ENCODE assay signal across 8 cellular contexts in the genomic region with DNA sequence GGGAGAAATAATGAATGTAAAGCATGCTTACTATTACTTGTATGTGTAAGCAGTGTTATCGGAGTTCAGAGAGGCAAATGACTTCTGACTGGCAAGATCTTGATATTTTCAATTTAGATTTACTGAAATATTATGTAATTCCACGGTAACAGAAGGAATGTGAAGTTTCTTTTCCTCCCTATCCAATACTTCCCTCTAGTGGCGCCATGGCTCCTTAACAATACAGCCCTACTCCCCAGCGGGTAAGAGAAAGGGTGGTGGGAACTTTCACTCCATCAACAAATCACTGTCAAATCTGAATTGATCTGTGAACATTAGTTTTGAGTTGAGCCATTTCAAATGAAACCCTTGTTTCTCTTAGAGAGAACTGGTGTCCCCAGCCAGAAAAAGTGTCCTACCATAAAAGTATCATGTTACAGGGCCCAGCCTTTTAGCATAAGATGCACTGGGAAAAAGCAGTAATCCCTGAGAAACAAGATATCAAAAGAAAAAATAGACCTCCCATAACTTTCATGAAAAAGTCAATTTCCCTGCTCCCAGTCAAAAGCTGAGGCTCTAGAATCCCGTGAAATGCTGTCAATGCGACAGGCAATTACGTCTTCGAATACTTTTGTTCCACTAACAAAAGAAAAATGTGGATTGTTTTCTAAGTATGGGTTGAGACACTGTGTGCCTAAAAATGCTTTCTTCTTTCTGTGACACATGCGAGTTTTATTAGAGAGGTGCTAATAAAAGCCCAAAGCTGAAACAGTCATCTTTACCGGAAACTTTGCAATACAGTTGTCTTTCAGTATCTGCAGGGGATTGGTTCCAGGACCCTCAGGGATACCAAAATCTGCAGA. TPM values are rescaled to one million over a fixed set of nuclear protein-coding genes. Genes with fewer than 3 reads are reported as not detected.
DNase-seq lines count a peak whose midpoint lies in the region; ATAC-seq and TF ChIP-seq lines count a peak whose summit lies in the region.

No MANE protein-coding gene starts in this region.

- TF ChIP-seq CTCF in AG04449 (IDR thresholded peaks at IDR 0.05; ENCODE audit: insufficient read depth, low read length, missing control alignments) = peak; percentile 73
- no peak for TF ChIP-seq CTCF in GM20000 (IDR thresholded peaks at IDR 0.05; ENCODE audit: extremely low read depth, missing control alignments)

- no peak for DNase-seq in AG04449 (ENCODE audit: low read depth, low spot score)
- peak; percentile 12 for DNase-seq in GM20000 (ENCODE audit: low spot score)
- DNase-seq in SHP77 treated with DMSO at 0.1 percent for 48 hours (lab: John Stamatoyannopoulos, UW) = peak; percentile 17
- peak; percentile 57 for DNase-seq in fibroblast of the conjunctiva (ENCODE audit: low read depth)
- DNase-seq in renal cortical epithelial cell (ENCODE audit: low read depth) = peak; percentile 56

- POLR2A ChIA-PET in AG04449 (lab: Yijun Ruan, JAX) = no interaction called here

- ATAC-seq in HG02938 (IDR thresholded peaks at IDR 0.05; ENCODE audit: unreplicated experiment) (no peak), HG03039 (IDR thresholded peaks at IDR 0.05; ENCODE audit: unreplicated experiment) (no peak), HG03108 (IDR thresholded peaks at IDR 0.05; ENCODE audit: unreplicated experiment) (no peak)

- CTCF ChIA-PET in AG04449 (lab: Yijun Ruan, JAX) = interaction anchor here (0.7 to 4.5 kb wide), 16 partner anchors 9 to 1498 kb away, joined by 3 to 49 read pairs (median 4); no protein-coding TSS in a partner anchor

- no peak overlapping the region for H3K4me3 ChIP-seq in AG04449 (ENCODE audit: low read depth, low read length)

RNA-seq across cellular contexts. Expression of a gene that starts 12.9 kb away (rescaled TPM):
- total RNA-seq in renal cortical epithelial cell = 70.5 and 352 TPM in 2 replicates

RNA-seq across cellular contexts. Expression of a gene that starts 24.9 kb away (rescaled TPM):
- 43.8 and 44.6 TPM in 2 replicates for total RNA-seq in renal cortical epithelial cell

RNA-seq across cellular contexts. Expression of a gene that starts 53.9 kb away (rescaled TPM):
- 256 and 346 TPM in 2 replicates for total RNA-seq in renal cortical epithelial cell
